18 cellular contexts compared by ENCODE assay signal in the genomic region with DNA sequence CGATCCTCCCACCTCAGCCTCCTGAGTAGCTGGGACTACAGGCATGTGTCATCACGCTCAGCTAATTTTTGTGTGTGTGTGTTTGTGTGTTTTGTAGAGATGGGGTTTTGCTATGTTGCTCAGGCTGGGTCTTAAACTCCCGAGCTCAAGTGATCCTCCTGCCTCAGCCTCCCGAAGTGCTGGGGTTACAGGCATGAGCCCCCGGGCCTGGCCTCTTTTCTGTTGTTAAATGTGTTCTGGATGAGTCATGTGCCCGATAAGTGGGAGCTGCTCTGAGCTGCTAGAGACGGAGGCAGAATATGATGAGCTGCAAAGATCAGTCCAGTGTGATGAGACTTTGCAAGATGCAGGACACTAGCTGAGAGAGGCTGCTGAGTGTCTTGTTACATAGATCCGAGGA.
DNase-seq lines count a peak whose midpoint lies in the region; ATAC-seq, FAIRE-seq and TF ChIP-seq lines count a peak whose summit lies in the region.
"Had no signal": no experiment of that assay in that cellular context is flagged by ENCODE, and none has a peak within 500 bp of the region (broad histone marks: within the 10 kb centered on the region; RNA-seq: fewer than 3 reads in every experiment).

No MANE protein-coding gene starts in this region.

- H3K4me3 Mint-ChIP-seq in T-helper 17 cell: no peak overlapping the region
- H3K4me3 Mint-ChIP-seq in activated T-cell treated with anti-CD3 and anti-CD28 coated beads, Interleukin-2, amount 50 U/mL, for 24 hours: no peak overlapping the region

- no peak for TF ChIP-seq EP300 in esophagus muscularis mucosa (IDR thresholded peaks at IDR 0.05)

- H2AFZ ChIP-seq in osteoblast (ENCODE audit: low read length): no peak overlapping the region
- H2AFZ ChIP-seq: PC-9 had no signal

- ATAC-seq in T-helper 17 cell: no peak
- ATAC-seq: A549 had no signal

- no peaks in the 10 kb centered on the region for H3K79me2 ChIP-seq in osteoblast (ENCODE audit: insufficient read depth, low read length)

- WGBS in esophagus muscularis mucosa: 84% methylated on average over 8 of the region's 8 CpGs

- H3K27me3 Mint-ChIP-seq in T-helper 17 cell: no peaks in the 10 kb centered on the region
- H3K27me3 Mint-ChIP-seq in activated T-cell treated with anti-CD3 and anti-CD28 coated beads, Interleukin-2, amount 50 U/mL, for 24 hours: no peaks in the 10 kb centered on the region

- H3K27me3 ChIP-seq in esophagus muscularis mucosa (no peaks in the 10 kb centered on the region), osteoblast (ENCODE audit: insufficient read depth, low read length) (no peaks in the 10 kb centered on the region)

- peak overlapping the region; percentile 67 for H3K27ac Mint-ChIP-seq in T-helper 17 cell
- no peak overlapping the region for H3K27ac Mint-ChIP-seq in activated T-cell treated with anti-CD3 and anti-CD28 coated beads, Interleukin-2, amount 50 U/mL, for 24 hours

- no peaks in the 10 kb centered on the region for H4K20me1 ChIP-seq in osteoblast (ENCODE audit: insufficient read depth, low read length)

- peaks cover 26 to 84% (median 62%) of the 10 kb centered on the region in 4 donors for H3K36me3 ChIP-seq in esophagus muscularis mucosa
- peaks cover 31% of the 10 kb centered on the region for H3K36me3 ChIP-seq in osteoblast (ENCODE audit: insufficient read depth, low read length)

- peaks cover 13% of the 10 kb centered on the region for H3K36me3 Mint-ChIP-seq in T-helper 17 cell (ENCODE audit: low read depth)
- H3K36me3 Mint-ChIP-seq in activated T-cell treated with anti-CD3 and anti-CD28 coated beads, Interleukin-2, amount 50 U/mL, for 24 hours (ENCODE audit: low read depth): peaks cover 88% of the 10 kb centered on the region

- TF ChIP-seq POLR2A in esophagus muscularis mucosa (IDR thresholded peaks at IDR 0.05; ENCODE audit: low read depth): no peak

- peaks cover 16 to 68% (median 28%) of the 10 kb centered on the region in 4 donors for H3K4me1 ChIP-seq in esophagus muscularis mucosa
- peaks cover 15% of the 10 kb centered on the region for H3K4me1 ChIP-seq in osteoblast (ENCODE audit: insufficient read depth, low read length)
- H3K4me1 ChIP-seq: A549, Caco-2 had no signal

- H3K9me3 Mint-ChIP-seq in activated T-cell treated with anti-CD3 and anti-CD28 coated beads, Interleukin-2, amount 50 U/mL, for 24 hours: no peaks in the 10 kb centered on the region

- DNase-seq in EL (peak; percentile 26), T-helper 17 cell (no peak), esophagus muscularis mucosa (ENCODE audit: extremely low spot score) (peak; percentile 80), osteoblast (ENCODE audit: insufficient read length, low spot score, missing footprints) (peak; percentile 68), cerebellar cortex (ENCODE audit: low spot score) (no peak), activated gamma-delta T cell treated with Interleukin-2 at 50 U/mL for 16 hours (no peak), frontal cortex (ENCODE audit: low spot score in 2 of 2) (no peak)
- DNase-seq in activated T-cell treated with anti-CD3 and anti-CD28 coated beads, Interleukin-2, amount 50 U/mL, for 24 hours: no peak
- DNase-seq: Caco-2, GOT3, KBM-7, NCI-H1048, NCI-H446, NCI-H748 treated with DMSO at 0.1 percent for 48 hours, PC-9 had no signal

- intact Hi-C loops in esophagus muscularis mucosa (cut with DNase I): no loop called here

- H3K4me2 ChIP-seq in osteoblast (ENCODE audit: insufficient read depth, low read length): no peak overlapping the region
- H3K4me2 ChIP-seq: A549, PC-9 had no signal

- H3K4me3 ChIP-seq in esophagus muscularis mucosa (no peak overlapping the region), osteoblast (ENCODE audit: insufficient read depth, low read length) (no peak overlapping the region)
- H3K4me3 ChIP-seq: A549, PC-9 had no signal

- H3K9me3 ChIP-seq in T-helper 17 cell (ENCODE audit: control insufficient read depth, low read length, poor library complexity, severe bottlenecking) (no peaks in the 10 kb centered on the region), esophagus muscularis mucosa (no peaks in the 10 kb centered on the region), osteoblast (ENCODE audit: low read depth, low read length) (no peaks in the 10 kb centered on the region)
- H3K9me3 ChIP-seq: A549, Caco-2 had no signal

- H3K27ac ChIP-seq in esophagus muscularis mucosa (replicated peaks in 1 of 4) (peak overlapping the region in 1 of 4 donors; percentile 40), osteoblast (ENCODE audit: low read depth, low read length) (no peak overlapping the region)
- H3K27ac ChIP-seq: A549, PC-9 had no signal

- H3K4me1 Mint-ChIP-seq in T-helper 17 cell: peaks cover 9% of the 10 kb centered on the region
- H3K4me1 Mint-ChIP-seq in activated T-cell treated with anti-CD3 and anti-CD28 coated beads, Interleukin-2, amount 50 U/mL, for 24 hours (ENCODE audit: low read depth): peaks cover 11% of the 10 kb centered on the region

- TF ChIP-seq CTCF in esophagus muscularis mucosa (IDR thresholded peaks at IDR 0.05) (no peak), osteoblast (IDR thresholded peaks at IDR 0.05; ENCODE audit: extremely low read depth, low read depth, low read length) (no peak)

- FAIRE-seq in frontal cortex (lab: Jason Lieb, UNC): no peak
- FAIRE-seq: A549, G401.6, GM12891 had no signal

Comparison
In these comparisons a context has a peak if more than half of its experiments do, and no peak if none do; other contexts are left out.
1. DNase-seq: peak in EL (single experiment), esophagus muscularis mucosa (single experiment) and osteoblast (single experiment); none in T-helper 17 cell (0 of 3), cerebellar cortex (single experiment), activated gamma-delta T cell treated with Interleukin-2 at 50 U/mL for 16 hours (single experiment), frontal cortex (0 of 2) and activated T-cell treated with anti-CD3 and anti-CD28 coated beads, Interleukin-2, amount 50 U/mL, for 24 hours (single experiment).